Comparison of ENCODE assay signal across 9 cellular contexts in the genomic region with DNA sequence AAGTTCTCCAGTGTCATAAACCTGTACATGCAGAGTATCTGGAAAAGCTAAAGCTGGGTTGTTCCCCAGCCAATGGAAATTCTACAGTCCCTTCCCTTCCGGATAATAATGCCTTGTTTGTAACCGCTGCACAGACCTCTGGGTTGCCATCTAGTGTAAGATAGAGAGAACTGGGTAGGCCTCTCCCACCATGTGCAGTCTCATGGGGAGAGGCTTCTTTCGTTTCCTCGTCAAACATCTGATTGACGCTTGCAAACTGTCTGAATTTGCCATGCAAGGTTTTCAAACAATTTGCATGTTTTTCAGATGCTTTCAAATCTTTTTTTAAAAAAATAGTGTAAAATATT. TPM values are rescaled to one million over a fixed set of nuclear protein-coding genes. Genes with fewer than 3 reads are reported as not detected.
DNase-seq lines count a peak whose midpoint lies in the region; ATAC-seq, FAIRE-seq and TF ChIP-seq lines count a peak whose summit lies in the region.
"Not testable (repeated sequence)": the region's sequence is repeated elsewhere in the genome, so short reads cannot be mapped to it uniquely, and the experiment has no call there.
"Had no signal": no experiment of that assay in that cellular context is flagged by ENCODE, and none has a peak within 500 bp of the region (broad histone marks: within the 10 kb centered on the region; RNA-seq: fewer than 3 reads in every experiment).

No MANE protein-coding gene starts in this region.

- not testable (repeated sequence) for DNase-seq in H54 (ENCODE audit: insufficient read length, low spot score); activated naive CD4-positive, alpha-beta T cell treated with anti-CD3 and anti-CD28 coated beads, Interleukin-2, amount 50 U/mL, for 72 hours (ENCODE audit: low spot score in 2 of 2); left colon; stimulated activated naive CD8-positive, alpha-beta T cell treated with anti-CD3 and anti-CD28 coated beads, Interleukin-15, amount 100 ng/mL, for 72 hours

- H3K27ac Mint-ChIP-seq in activated naive CD4-positive, alpha-beta T cell treated with anti-CD3 and anti-CD28 coated beads, Interleukin-2, amount 50 U/mL, for 72 hours; stimulated activated naive CD8-positive, alpha-beta T cell treated with anti-CD3 and anti-CD28 coated beads, Interleukin-15, amount 100 ng/mL, for 72 hours: not testable (repeated sequence)

- ATAC-seq in GM18511 (IDR thresholded peaks at IDR 0.05; ENCODE audit: unreplicated experiment) (peak; percentile 86), GM19438 (IDR thresholded peaks at IDR 0.05; ENCODE audit: low read depth, unreplicated experiment) (peak; percentile 90), HG03060 (IDR thresholded peaks at IDR 0.05; ENCODE audit: low read depth, unreplicated experiment) (peak; percentile 81), HG03558 (IDR thresholded peaks at IDR 0.05; ENCODE audit: extremely low read depth, unreplicated experiment) (peak; percentile 80), left colon (peak; percentile 89)
- peak; percentile 97 to 98 for ATAC-seq in activated naive CD4-positive, alpha-beta T cell treated with anti-CD3 and anti-CD28 coated beads, Interleukin-2, amount 50 U/mL, for 72 hours
- peak; percentile 98 for ATAC-seq in stimulated activated naive CD8-positive, alpha-beta T cell treated with anti-CD3 and anti-CD28 coated beads, Interleukin-15, amount 100 ng/mL, for 72 hours

- H3K27me3 Mint-ChIP-seq in stimulated activated naive CD8-positive, alpha-beta T cell treated with anti-CD3 and anti-CD28 coated beads, Interleukin-15, amount 100 ng/mL, for 72 hours, result not testable (repeated sequence)

- TF ChIP-seq POLR2A in H54 (IDR thresholded peaks at IDR 0.05; ENCODE audit: low read depth, low read length), result not testable (repeated sequence)

- not testable (repeated sequence) for H3K36me3 Mint-ChIP-seq in activated naive CD4-positive, alpha-beta T cell treated with anti-CD3 and anti-CD28 coated beads, Interleukin-2, amount 50 U/mL, for 72 hours

- H3K9me3 Mint-ChIP-seq in activated naive CD4-positive, alpha-beta T cell treated with anti-CD3 and anti-CD28 coated beads, Interleukin-2, amount 50 U/mL, for 72 hours; stimulated activated naive CD8-positive, alpha-beta T cell treated with anti-CD3 and anti-CD28 coated beads, Interleukin-15, amount 100 ng/mL, for 72 hours: not testable (repeated sequence)

- H3K4me3 Mint-ChIP-seq in stimulated activated naive CD8-positive, alpha-beta T cell treated with anti-CD3 and anti-CD28 coated beads, Interleukin-15, amount 100 ng/mL, for 72 hours, result not testable (repeated sequence)

- FAIRE-seq in H54 (lab: Jason Lieb, UNC), result peak; percentile 97

- intact Hi-C loops in left colon (cut with DNase I, micrococcal nuclease), result not testable (repeated sequence)

- not testable (repeated sequence) for H3K4me1 Mint-ChIP-seq in stimulated activated naive CD8-positive, alpha-beta T cell treated with anti-CD3 and anti-CD28 coated beads, Interleukin-15, amount 100 ng/mL, for 72 hours

RNA-seq across cellular contexts. Expression of gene NUDT4B, which starts 0.7 kb away (rescaled TPM):
- total RNA-seq in activated naive CD4-positive, alpha-beta T cell treated with anti-CD3 and anti-CD28 coated beads, Interleukin-2, amount 50 U/mL, for 72 hours, result under 1 TPM in 1 of 2 donors, not detected in 1; 0.56 TPM
- 1 to 10 TPM in 1 of 2 donors, not detected in 1; 1.3 TPM for total RNA-seq in left colon
- total RNA-seq: PC-9 had no signal
